19 cellular contexts compared by ENCODE assay signal in the genomic region with DNA sequence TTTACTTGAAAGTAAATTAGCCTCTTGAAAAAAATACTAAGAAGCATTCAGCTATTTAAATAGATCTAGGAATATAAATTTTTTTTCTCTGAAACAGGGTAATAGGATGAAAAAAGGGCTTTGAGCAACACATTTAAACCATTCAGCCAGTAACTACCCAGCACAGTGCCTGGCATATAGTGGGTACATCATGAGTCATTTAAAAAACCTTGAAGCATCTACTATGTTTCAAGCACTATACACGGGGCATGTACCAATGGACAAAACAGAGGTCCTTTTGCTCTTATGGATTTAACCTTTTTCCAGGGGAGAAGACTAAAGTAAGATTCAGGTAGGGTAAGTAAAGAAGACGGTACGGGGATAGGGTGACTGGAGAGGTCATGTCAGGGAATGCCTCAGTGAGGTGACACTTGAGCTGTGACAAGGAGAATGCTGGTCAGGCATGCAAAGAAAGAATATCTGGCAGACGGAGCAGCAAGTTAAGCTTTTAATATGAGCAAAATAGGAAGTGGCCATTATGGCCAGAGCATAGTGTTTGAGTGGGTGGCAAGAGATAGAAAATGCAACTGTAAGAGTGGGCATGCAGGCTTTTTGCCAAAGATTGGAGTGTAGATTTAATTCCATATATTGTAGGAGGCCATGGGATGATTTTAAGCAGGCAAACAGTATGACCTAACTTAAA. TPM values are rescaled to one million over a fixed set of nuclear protein-coding genes. Genes with fewer than 3 reads are reported as not detected.
"Had no signal": no experiment of that assay in that cellular context is flagged by ENCODE, and none has a peak within 500 bp of the region (broad histone marks: within the 10 kb centered on the region; RNA-seq: fewer than 3 reads in every experiment).

No MANE protein-coding gene starts in this region.

- H3K9me3 ChIP-seq: ascending aorta, gastroesophageal sphincter, ovary, suprapubic skin had no signal

- H3K27ac ChIP-seq: ascending aorta, gastroesophageal sphincter, ovary, suprapubic skin had no signal

- H3K36me3 ChIP-seq: ovary had no signal

- H3K4me3 ChIP-seq: ascending aorta, gastroesophageal sphincter, lung, ovary, smooth muscle cell, suprapubic skin had no signal

- H3K4me2 ChIP-seq: smooth muscle cell had no signal

- DNase-seq: activated CD4-positive, alpha-beta memory T cell treated with anti-CD3 and anti-CD28 coated beads, Interleukin-2, amount 10 ng/mL, durations not matched to agents 7 days and 5 days; activated CD4-positive, alpha-beta T cell treated with anti-CD3 and anti-CD28 coated beads for 36 hours; activated naive CD4-positive, alpha-beta T cell treated with anti-CD3 and anti-CD28 coated beads for 36 hours; activated T-cell treated with anti-CD3 and anti-CD28 coated beads, Interleukin-2, amount 50 U/mL, for 1 hour; effector CD4-positive, alpha-beta T cell; immature natural killer cell; kidney glomerular epithelial cell; natural killer cell; ovary; stimulated activated CD4-positive, alpha-beta T cell treated with anti-CD3 and anti-CD28 coated beads, Interleukin-4, amount 100 ng/mL, for 1 hour; stimulated activated naive CD8-positive, alpha-beta T cell treated with anti-CD3 and anti-CD28 coated beads, Interleukin-15, amount 100 ng/mL, for 72 hours; T-helper 2 cell had no signal

- H3K27me3 ChIP-seq: ascending aorta, gastroesophageal sphincter, ovary, suprapubic skin had no signal

- H3K4me1 ChIP-seq: ascending aorta, suprapubic skin had no signal

- ATAC-seq: activated CD4-positive, alpha-beta T cell treated with anti-CD3 and anti-CD28 coated beads for 36 hours; gastroesophageal sphincter; natural killer cell; sciatic nerve; stimulated activated naive CD8-positive, alpha-beta T cell treated with anti-CD3 and anti-CD28 coated beads, Interleukin-15, amount 100 ng/mL, for 72 hours; WTC11 had no signal

RNA-seq across cellular contexts. Expression of gene KIAA1549L, which starts 17.6 kb away (rescaled TPM):
- total RNA-seq: activated CD4-positive, alpha-beta T cell treated with anti-CD3 and anti-CD28 coated beads for 36 hours; activated naive CD4-positive, alpha-beta T cell treated with anti-CD3 and anti-CD28 coated beads for 36 hours; ascending aorta; natural killer cell had no signal
- polyA plus RNA-seq: immature natural killer cell had no signal
